ENCODE assay signal across 1 cellular context in genomic region chr3:106397004-106397403, GRCh38.
TF ChIP-seq lines count a peak whose summit lies in the region.

No MANE protein-coding gene starts in this region.

TF ChIP-seq in H1, 55 proteins besides CTCF, POLR2A, EP300 and RAD21 (continued from another document):
- TF ChIP-seq E2F6 (IDR thresholded peaks at IDR 0.05) (no peak), CREB1 (IDR thresholded peaks at IDR 0.05) (no peak), SP2 (IDR thresholded peaks at IDR 0.05; ENCODE audit: low read length) (no peak), SAP30 (IDR thresholded peaks at IDR 0.05; ENCODE audit: insufficient read depth, insufficient replicate concordance, low read length) (no peak), BACH1 (IDR thresholded peaks at IDR 0.05; ENCODE audit: low read length) (no peak), MAX (IDR thresholded peaks at IDR 0.05) (no peak), CHD7 (IDR thresholded peaks at IDR 0.05; ENCODE audit: insufficient replicate concordance, low read length) (no peak), EZH2 (IDR thresholded peaks at IDR 0.05; ENCODE audit: low read depth, low read length, severe bottlenecking) (no peak)
